27 cellular contexts compared by ENCODE assay signal in the genomic region with DNA sequence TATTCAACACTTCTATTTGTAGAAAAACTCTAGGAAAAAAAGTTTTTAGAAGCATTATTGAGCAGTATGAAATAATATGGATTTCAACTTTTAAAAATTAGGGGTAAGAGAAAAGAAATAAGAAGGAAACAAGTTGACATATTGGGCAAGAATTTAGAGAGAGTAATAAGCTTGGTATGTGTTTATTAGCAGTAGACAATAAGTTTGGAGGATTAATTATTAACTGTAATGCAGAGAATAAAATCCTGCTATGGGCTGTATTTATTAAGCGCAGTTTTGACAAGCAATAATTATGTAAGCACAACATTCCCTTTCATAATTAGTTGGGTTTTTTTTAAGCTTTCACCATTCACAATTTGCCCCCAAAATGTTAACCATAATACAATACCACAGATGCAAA.
DNase-seq lines count a peak whose midpoint lies in the region; ATAC-seq, FAIRE-seq and TF ChIP-seq lines count a peak whose summit lies in the region.
"Had no signal": no experiment of that assay in that cellular context is flagged by ENCODE, and none has a peak within 500 bp of the region (broad histone marks: within the 10 kb centered on the region; RNA-seq: fewer than 3 reads in every experiment).

No MANE protein-coding gene starts in this region.

- TF ChIP-seq CTCF in A549 (IDR thresholded peaks at IDR 0.05) (no peak), GM12878 (IDR thresholded peaks at IDR 0.05 in 2 of 3, conservative IDR thresholded peaks at IDR 0.05 in 1 of 3; ENCODE audit: control insufficient read depth in 2 of 3, extremely low read depth in 1 of 3, insufficient read depth in 1 of 3, low read depth in 3 of 3, low read length in 3 of 3) (no peak), kidney (IDR thresholded peaks at IDR 0.05; ENCODE audit: borderline replicate concordance, extremely low read depth, insufficient read depth) (no peak)

- TF ChIP-seq EP300 in A549 (IDR thresholded peaks at IDR 0.05), result no peak
- no peak for TF ChIP-seq EP300 in GM12878 (IDR thresholded peaks at IDR 0.05; ENCODE audit: borderline replicate concordance in 1 of 2, control insufficient read depth in 1 of 2, low read depth in 2 of 2, low read length in 2 of 2)

- intact Hi-C loops in GM12878 (cut with micrococcal nuclease; ENCODE audit: unreplicated experiment) (loop anchor here (1.0 to 5.0 kb wide), 4 partner anchors 62 to 762 kb away; no protein-coding TSS in a partner anchor), kidney (cut with DNase I) (no loop called here)

- TF ChIP-seq POLR2A in A549 (IDR thresholded peaks at IDR 0.05; ENCODE audit: low read length), result no peak
- TF ChIP-seq POLR2A in GM12878 (IDR thresholded peaks at IDR 0.05; ENCODE audit: low read depth, low read length), result no peak

- H3K27ac ChIP-seq in A549 (peak overlapping the region; percentile 23 to 46; a peak in 2 of 6 replicates), GM12878 (ENCODE audit: control insufficient read depth, insufficient read depth) (no peak overlapping the region; the same call in 1 of the 2 replicates), kidney (ENCODE audit: low read depth in 2 of 2, low read length in 2 of 2) (no peak overlapping the region)
- H3K27ac ChIP-seq: PC-9, SK-N-MC had no signal

- DNase-seq in A549 (ENCODE audit: low read depth in 1 of 2, low spot score in 1 of 2), result no peak
- DNase-seq in GM18507 (ENCODE audit: extremely low spot score, insufficient read length, low read depth), result no peak
- DNase-seq in GM12878 (ENCODE audit: low read depth, low spot score), result no peak
- peak; percentile 42 for DNase-seq in kidney tubule cell (ENCODE audit: low spot score)
- DNase-seq in kidney, result no peak
- DNase-seq in glomerular visceral epithelial cell (ENCODE audit: extremely low spot score), result no peak
- DNase-seq in midbrain (lab: John Stamatoyannopoulos, UW), result no peak
- DNase-seq: BE2C; CD4-positive, alpha-beta T cell; COR-L47; DMS 273 treated with DMSO at 0.1 percent for 48 hours; DMS79 treated with DMSO at 0.1 percent for 48 hours; IMR-90; NCI-H1417; NCI-H187; NCI-H2107; NCI-H446 treated with DMSO at 0.1 percent for 48 hours; NCI-H526 treated with DMSO at 0.1 percent for 48 hours; SHP77; SW 1271 had no signal

- H3K4me1 ChIP-seq in A549 (peaks cover 25% of the 10 kb centered on the region), GM12878 (ENCODE audit: control insufficient read depth, insufficient read depth, low read length) (peaks cover 22% of the 10 kb centered on the region), kidney (ENCODE audit: control insufficient read depth in 1 of 2, insufficient read depth in 1 of 2, low read depth in 1 of 2, low read length in 2 of 2) (peaks cover 4 to 6% of the 10 kb centered on the region in 2 donors)
- H3K4me1 ChIP-seq: BE2C, HAP-1 had no signal

- H3K36me3 ChIP-seq in GM12878 (ENCODE audit: control insufficient read depth in 2 of 2, insufficient read depth in 2 of 2, low read length in 1 of 2) (no peaks in the 10 kb centered on the region), kidney (ENCODE audit: control insufficient read depth in 1 of 2, insufficient read depth in 2 of 2, low read length in 2 of 2) (no peaks in the 10 kb centered on the region)
- H3K36me3 ChIP-seq: BE2C, HAP-1 had no signal

- H3K9me3 ChIP-seq in A549 (no peaks in the 10 kb centered on the region), GM12878 (replicated peaks; ENCODE audit: control insufficient read depth, insufficient read depth, low read length) (no peaks in the 10 kb centered on the region; the same call in 2 of the 3 replicates), kidney (ENCODE audit: control insufficient read depth in 1 of 2, low read length in 2 of 2) (no peaks in the 10 kb centered on the region)
- H3K9me3 ChIP-seq: BE2C, HAP-1 had no signal

- peak overlapping the region; percentile 58 for H3K4me2 ChIP-seq in A549
- 0 out of 2 replicates have a peak overlapping the region, but pooled peaks have one; percentile 52 for H3K4me2 ChIP-seq in GM12878 (ENCODE audit: control insufficient read depth, insufficient read depth)
- H3K4me2 ChIP-seq: GM23338 had no signal

- 48% methylated on average over 1 of the region's 1 CpG for WGBS in A549 (ENCODE audit: missing lambda C conversion rate)
- WGBS in GM12878 (ENCODE audit: insufficient coverage, insufficient replicate concordance, low lambda C conversion rate, missing lambda C conversion rate), result 59% methylated on average over 1 of the region's 1 CpG

- in situ Hi-C loops in GM12878 (cut with MboI), result no loop called here

- BruUV-seq in GM12878 (replicated peaks; lab: Mats Ljungman, UMichigan), result no TSS peak

- TF ChIP-seq RAD21 in A549 (conservative IDR thresholded peaks at IDR 0.05 in 1 of 2, IDR thresholded peaks at IDR 0.05 in 1 of 2), result no peak
- TF ChIP-seq RAD21 in GM12878 (IDR thresholded peaks at IDR 0.05; ENCODE audit: insufficient read depth, low read depth, low read length), result no peak

- no peaks in the 10 kb centered on the region for H3K79me2 ChIP-seq in GM12878 (ENCODE audit: control insufficient read depth, insufficient read depth, low read length)

- no peaks in the 10 kb centered on the region for H4K20me1 ChIP-seq in GM12878 (ENCODE audit: control insufficient read depth, insufficient read depth)

- POLR2A ChIA-PET in A549 (lab: Yijun Ruan, JAX), result no interaction called here
- POLR2A ChIA-PET in GM12878 (lab: Charles Lee), result interaction anchor here (1.9 to 3.6 kb wide), 2 partner anchors 10 to 12 kb away, joined by 6 to 9 read pairs; no protein-coding TSS in a partner anchor

- no peak for ATAC-seq in A549
- ATAC-seq in GM12878, result no peak
- ATAC-seq: GM23338 had no signal

- CTCF ChIA-PET in A549 (lab: Yijun Ruan, JAX), result no interaction called here
- CTCF ChIA-PET in GM12878 (lab: Yijun Ruan, JAX), result interaction anchor here (0.6 to 5.9 kb wide), 5 partner anchors 8 to 88 kb away, joined by 3 to 16 read pairs (median 4); no protein-coding TSS in a partner anchor

- SMC1A ChIA-PET in GM12878 (lab: Charles Lee; ENCODE audit: uncharacterized antibody, unreplicated experiment), result interaction anchor here (0.6 to 6.2 kb wide), 14 partner anchors 9 to 276 kb away, joined by 3 to 36 read pairs (median 3); a partner anchor contains a TSS

- FAIRE-seq in A549 (lab: Jason Lieb, UNC) (no peak), GM18507 (lab: Jason Lieb, UNC) (peak; percentile 56), GM12878 (lab: Jason Lieb, UNC) (no peak), kidney (lab: Jason Lieb, UNC) (no peak)
- FAIRE-seq: A204.1, GM12892, HTR-8/SVneo had no signal

- no peak overlapping the region for H3K9ac ChIP-seq in GM12878 (ENCODE audit: control insufficient read depth, insufficient read depth, low read length)
- no peak overlapping the region for H3K9ac ChIP-seq in kidney (ENCODE audit: low read length in 2 of 2)

- H3K4me3 ChIP-seq in A549 (no peak overlapping the region), GM12878 (no peak overlapping the region; the same call in 1 of the 2 replicates), kidney (ENCODE audit: low read length in 2 of 2) (no peak overlapping the region)
- H3K4me3 ChIP-seq: GM23338, HAP-1, PC-9, SK-N-MC had no signal

- no peak overlapping the region for H2AFZ ChIP-seq in GM12878 (ENCODE audit: control insufficient read depth, low read depth, low read length)

- no peaks in the 10 kb centered on the region for H3K27me3 ChIP-seq in GM12878 (replicated peaks in 1 of 2; ENCODE audit: control insufficient read depth in 2 of 2, insufficient read depth in 2 of 2, low read length in 1 of 2)
- H3K27me3 ChIP-seq: BE2C had no signal

- RAD21 ChIA-PET in GM12878 (lab: Charles Lee; ENCODE audit: unreplicated experiment), result interaction anchor here (1.1 to 3.4 kb wide), 8 partner anchors 10 to 215 kb away, joined by 3 to 16 read pairs (median 5); a partner anchor contains a TSS

TF ChIP-seq in A549, 52 proteins besides CTCF, POLR2A, EP300 and RAD21 (continues in another document):
- TF ChIP-seq MAZ (IDR thresholded peaks at IDR 0.05; ENCODE audit: borderline replicate concordance, low read depth, low read length) (no peak), TP53 (CRISPR knock-in tag; IDR thresholded peaks at IDR 0.05) (no peak), HDAC2 (IDR thresholded peaks at IDR 0.05) (no peak), SREBF2 (IDR thresholded peaks at IDR 0.05) (no peak), RNF2 (IDR thresholded peaks at IDR 0.05; ENCODE audit: borderline replicate concordance, low read depth) (no peak), ZC3H11A (IDR thresholded peaks at IDR 0.05) (no peak), JUNB (IDR thresholded peaks at IDR 0.05) (no peak), HOXB5 (CRISPR knock-in tag; IDR thresholded peaks at IDR 0.05) (no peak), MYC (IDR thresholded peaks at IDR 0.05; ENCODE audit: borderline replicate concordance, low read length) (no peak), HEYL (CRISPR knock-in tag; IDR thresholded peaks at IDR 0.05) (no peak), RCOR1 (IDR thresholded peaks at IDR 0.05; ENCODE audit: low read depth, low read length) (no peak), NFE2L2 (conservative IDR thresholded peaks at IDR 0.05; ENCODE audit: low read length) (no peak)

TF ChIP-seq in GM12878, 131 proteins besides CTCF, POLR2A, EP300 and RAD21 (continues in another document):
- TF ChIP-seq, protein P1, sequence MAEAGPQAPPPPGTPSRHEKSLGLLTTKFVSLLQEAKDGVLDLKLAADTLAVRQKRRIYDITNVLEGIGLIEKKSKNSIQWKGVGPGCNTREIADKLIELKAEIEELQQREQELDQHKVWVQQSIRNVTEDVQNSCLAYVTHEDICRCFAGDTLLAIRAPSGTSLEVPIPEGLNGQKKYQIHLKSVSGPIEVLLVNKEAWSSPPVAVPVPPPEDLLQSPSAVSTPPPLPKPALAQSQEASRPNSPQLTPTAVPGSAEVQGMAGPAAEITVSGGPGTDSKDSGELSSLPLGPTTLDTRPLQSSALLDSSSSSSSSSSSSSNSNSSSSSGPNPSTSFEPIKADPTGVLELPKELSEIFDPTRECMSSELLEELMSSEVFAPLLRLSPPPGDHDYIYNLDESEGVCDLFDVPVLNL (IDR thresholded peaks at IDR 0.05; ENCODE audit: low read depth, low read length), result no peak
- TF ChIP-seq, protein P2, sequence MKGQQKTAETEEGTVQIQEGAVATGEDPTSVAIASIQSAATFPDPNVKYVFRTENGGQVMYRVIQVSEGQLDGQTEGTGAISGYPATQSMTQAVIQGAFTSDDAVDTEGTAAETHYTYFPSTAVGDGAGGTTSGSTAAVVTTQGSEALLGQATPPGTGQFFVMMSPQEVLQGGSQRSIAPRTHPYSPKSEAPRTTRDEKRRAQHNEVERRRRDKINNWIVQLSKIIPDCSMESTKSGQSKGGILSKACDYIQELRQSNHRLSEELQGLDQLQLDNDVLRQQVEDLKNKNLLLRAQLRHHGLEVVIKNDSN (IDR thresholded peaks at IDR 0.05; ENCODE audit: borderline replicate concordance, extremely low read length, insufficient read depth, low read depth, low read length), result no peak
- no peak for TF ChIP-seq TAF1 (IDR thresholded peaks at IDR 0.05; ENCODE audit: borderline replicate concordance, low read depth, low read length)
- no peak for TF ChIP-seq MYC (IDR thresholded peaks at IDR 0.05; ENCODE audit: insufficient read depth, insufficient read length, insufficient replicate concordance, low read length, severe bottlenecking)
- no peak for TF ChIP-seq MXI1 (IDR thresholded peaks at IDR 0.05; ENCODE audit: low read depth, low read length)
- no peak for TF ChIP-seq IKZF1 (conservative IDR thresholded peaks at IDR 0.05)
- no peak for TF ChIP-seq EGR1 (IDR thresholded peaks at IDR 0.05; ENCODE audit: borderline replicate concordance in 1 of 2, low read depth in 2 of 2, low read length in 2 of 2)

Comparison
In these comparisons a context has a peak if more than half of its experiments do, and no peak if none do; other contexts are left out.
1. H3K27ac ChIP-seq: peak in A549 (2 of 2); none in GM12878 (single experiment) and kidney (0 of 2).